In the genomic region with DNA sequence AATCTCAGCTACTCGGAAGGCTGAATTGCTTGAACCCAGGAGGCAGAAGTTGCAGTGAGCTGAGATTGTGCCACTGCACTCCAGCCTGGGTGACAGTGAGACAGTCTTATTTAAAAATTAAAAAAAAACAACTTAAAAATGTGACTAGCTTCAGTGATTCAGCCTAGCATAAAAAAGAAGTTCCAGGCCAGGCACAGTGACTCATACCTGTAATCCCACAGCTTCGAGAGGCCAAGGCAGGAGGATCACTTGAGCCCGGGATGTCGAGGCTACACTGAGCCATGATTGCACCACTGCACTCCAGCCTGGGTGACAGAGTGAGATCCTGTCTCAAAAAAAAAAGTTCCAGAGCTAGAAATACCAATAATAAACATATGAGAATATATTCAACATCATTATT, we compare ENCODE assay signal across 8 cellular contexts. TPM values are rescaled to one million over a fixed set of nuclear protein-coding genes. Genes with fewer than 3 reads are reported as not detected.
"Had no signal": no experiment of that assay in that cellular context is flagged by ENCODE, and none has a peak within 500 bp of the region (broad histone marks: within the 10 kb centered on the region; RNA-seq: fewer than 3 reads in every experiment).

No MANE protein-coding gene starts in this region.

RNA-seq across cellular contexts. Expression of a gene that starts 13.2 kb away (rescaled TPM):
- total RNA-seq: activated CD4-positive, alpha-beta T cell treated with anti-CD3 and anti-CD28 coated beads, Interleukin-2, amount 10 ng/mL, durations not matched to agents 24 days and 14 days; activated CD8-positive, alpha-beta memory T cell treated with anti-CD3 and anti-CD28 coated beads for 36 hours; activated CD8-positive, alpha-beta T cell treated with anti-CD3 and anti-CD28 coated beads for 36 hours; activated naive CD8-positive, alpha-beta T cell treated with anti-CD3 and anti-CD28 coated beads for 36 hours; activated T-cell treated with anti-CD3 and anti-CD28 coated beads, Interleukin-2, amount 50 U/mL, for 72 hours; activated T-helper 17 cell treated with anti-CD3 and anti-CD28 coated beads, Interleukin-2, amount 50 U/mL, for 72 hours; T-helper 1 cell treated with Interleukin-12 subunit alpha and Interleukin-12 subunit beta and Interleukin-4 antibody, amounts not matched to agents 30 ng/mL and 1 ng/mL, for 36 hours; T-helper 2 cell treated with Interferon-gamma antibody and Interleukin-4, amounts not matched to agents 100 ng/mL and 5 ng/mL, for 36 hours had no signal
